Comparison of ENCODE assay signal across 1 cellular context in the genomic region with DNA sequence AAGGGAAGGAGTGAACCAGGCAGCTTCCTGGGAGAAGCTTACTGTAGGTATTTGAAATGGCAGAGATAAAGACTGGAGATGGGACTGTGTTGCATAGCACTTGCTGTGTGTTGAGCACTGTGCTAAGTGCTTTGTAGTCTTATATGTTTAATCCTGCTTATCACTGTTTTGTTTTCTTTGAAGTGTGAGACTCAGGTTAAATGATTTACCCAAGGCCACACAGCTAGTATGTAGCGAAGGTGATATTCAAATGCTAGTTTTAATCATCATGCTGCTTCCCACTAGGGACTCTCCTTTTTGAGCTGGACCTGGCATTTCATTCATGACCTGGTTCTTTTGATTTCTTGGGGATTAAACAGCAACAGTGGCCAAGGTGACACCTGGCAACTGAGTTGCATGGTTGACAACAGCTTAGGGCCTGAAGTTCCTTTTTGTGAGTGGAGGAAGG.
A peak's percentile ranks its signal among the peaks of the same experiment; 100 is the strongest.
TF ChIP-seq lines count a peak whose summit lies in the region.

No MANE protein-coding gene starts in this region.

TF ChIP-seq in HepG2, 621 proteins besides CTCF, POLR2A, EP300 and RAD21 (continued from another document and continues in another):
- TF ChIP-seq SOX5 (CRISPR knock-in tag; IDR thresholded peaks at IDR 0.05; ENCODE audit: borderline replicate concordance) (peak; percentile 58; the same call in 1 of the 2 replicates), ZNF530 (CRISPR knock-in tag; IDR thresholded peaks at IDR 0.05; ENCODE audit: low read depth) (no peak), ZNF749 (CRISPR knock-in tag; IDR thresholded peaks at IDR 0.05; ENCODE audit: borderline replicate concordance) (no peak), YEATS4 (CRISPR knock-in tag; IDR thresholded peaks at IDR 0.05; ENCODE audit: borderline replicate concordance) (no peak), ZNF598 (CRISPR knock-in tag; IDR thresholded peaks at IDR 0.05; ENCODE audit: borderline replicate concordance) (no peak), STAT5B (CRISPR knock-in tag; IDR thresholded peaks at IDR 0.05) (no peak), ZNF563 (CRISPR knock-in tag; IDR thresholded peaks at IDR 0.05) (no peak), NCOA2 (CRISPR knock-in tag; IDR thresholded peaks at IDR 0.05) (peak; percentile 59), FOXM1 (CRISPR knock-in tag; IDR thresholded peaks at IDR 0.05) (no peak), ZNF230 (CRISPR knock-in tag; IDR thresholded peaks at IDR 0.05) (no peak), NFKB2 (CRISPR knock-in tag; IDR thresholded peaks at IDR 0.05; ENCODE audit: borderline replicate concordance) (no peak), THYN1 (CRISPR knock-in tag; IDR thresholded peaks at IDR 0.05; ENCODE audit: borderline replicate concordance, low read depth) (no peak), RFX5 (IDR thresholded peaks at IDR 0.05; ENCODE audit: low read depth, low read length) (no peak), HOXA5 (CRISPR knock-in tag; IDR thresholded peaks at IDR 0.05) (no peak), SP1 (IDR thresholded peaks at IDR 0.05) (no peak), SP1 (CRISPR knock-in tag; IDR thresholded peaks at IDR 0.05) (no peak), RCOR2 (CRISPR knock-in tag; IDR thresholded peaks at IDR 0.05) (0 out of 2 replicates have a peak, but pooled peaks have one; percentile 27), ZNF572 (CRISPR knock-in tag; IDR thresholded peaks at IDR 0.05) (no peak), ZNF816 (CRISPR knock-in tag; IDR thresholded peaks at IDR 0.05; ENCODE audit: borderline replicate concordance) (no peak), TOE1 (CRISPR knock-in tag; IDR thresholded peaks at IDR 0.05) (no peak), MAFG (CRISPR knock-in tag; IDR thresholded peaks at IDR 0.05) (no peak), ZC3H13 (CRISPR knock-in tag; IDR thresholded peaks at IDR 0.05) (no peak), SIX4 (CRISPR knock-in tag; IDR thresholded peaks at IDR 0.05) (no peak), ZNF607 (CRISPR knock-in tag; IDR thresholded peaks at IDR 0.05; ENCODE audit: borderline replicate concordance) (no peak), KAT2B (IDR thresholded peaks at IDR 0.05; ENCODE audit: borderline replicate concordance, low read depth, low read length) (no peak), ZNF547 (CRISPR knock-in tag; IDR thresholded peaks at IDR 0.05) (no peak), PHF5A (CRISPR knock-in tag; IDR thresholded peaks at IDR 0.05; ENCODE audit: low read depth, unreplicated experiment) (no peak), RBFOX2 (IDR thresholded peaks at IDR 0.05; ENCODE audit: low read depth, low read length) (peak; percentile 47; the same call in 1 of the 2 replicates), MXD4 (CRISPR knock-in tag; IDR thresholded peaks at IDR 0.05) (no peak), ZNF225 (CRISPR knock-in tag; IDR thresholded peaks at IDR 0.05) (no peak), SUZ12 (IDR thresholded peaks at IDR 0.05; ENCODE audit: low read depth, low read length) (no peak), ELF3 (CRISPR knock-in tag; IDR thresholded peaks at IDR 0.05) (0 out of 2 replicates have a peak, but pooled peaks have one; percentile 23)
- TF ChIP-seq, protein P1, sequence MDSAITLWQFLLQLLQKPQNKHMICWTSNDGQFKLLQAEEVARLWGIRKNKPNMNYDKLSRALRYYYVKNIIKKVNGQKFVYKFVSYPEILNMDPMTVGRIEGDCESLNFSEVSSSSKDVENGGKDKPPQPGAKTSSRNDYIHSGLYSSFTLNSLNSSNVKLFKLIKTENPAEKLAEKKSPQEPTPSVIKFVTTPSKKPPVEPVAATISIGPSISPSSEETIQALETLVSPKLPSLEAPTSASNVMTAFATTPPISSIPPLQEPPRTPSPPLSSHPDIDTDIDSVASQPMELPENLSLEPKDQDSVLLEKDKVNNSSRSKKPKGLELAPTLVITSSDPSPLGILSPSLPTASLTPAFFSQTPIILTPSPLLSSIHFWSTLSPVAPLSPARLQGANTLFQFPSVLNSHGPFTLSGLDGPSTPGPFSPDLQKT (CRISPR knock-in tag; IDR thresholded peaks at IDR 0.05; ENCODE audit: borderline replicate concordance), result no peak
- TF ChIP-seq, protein P2, sequence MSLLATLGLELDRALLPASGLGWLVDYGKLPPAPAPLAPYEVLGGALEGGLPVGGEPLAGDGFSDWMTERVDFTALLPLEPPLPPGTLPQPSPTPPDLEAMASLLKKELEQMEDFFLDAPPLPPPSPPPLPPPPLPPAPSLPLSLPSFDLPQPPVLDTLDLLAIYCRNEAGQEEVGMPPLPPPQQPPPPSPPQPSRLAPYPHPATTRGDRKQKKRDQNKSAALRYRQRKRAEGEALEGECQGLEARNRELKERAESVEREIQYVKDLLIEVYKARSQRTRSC (CRISPR knock-in tag; IDR thresholded peaks at IDR 0.05; ENCODE audit: low read depth), result no peak
- TF ChIP-seq, protein P3, sequence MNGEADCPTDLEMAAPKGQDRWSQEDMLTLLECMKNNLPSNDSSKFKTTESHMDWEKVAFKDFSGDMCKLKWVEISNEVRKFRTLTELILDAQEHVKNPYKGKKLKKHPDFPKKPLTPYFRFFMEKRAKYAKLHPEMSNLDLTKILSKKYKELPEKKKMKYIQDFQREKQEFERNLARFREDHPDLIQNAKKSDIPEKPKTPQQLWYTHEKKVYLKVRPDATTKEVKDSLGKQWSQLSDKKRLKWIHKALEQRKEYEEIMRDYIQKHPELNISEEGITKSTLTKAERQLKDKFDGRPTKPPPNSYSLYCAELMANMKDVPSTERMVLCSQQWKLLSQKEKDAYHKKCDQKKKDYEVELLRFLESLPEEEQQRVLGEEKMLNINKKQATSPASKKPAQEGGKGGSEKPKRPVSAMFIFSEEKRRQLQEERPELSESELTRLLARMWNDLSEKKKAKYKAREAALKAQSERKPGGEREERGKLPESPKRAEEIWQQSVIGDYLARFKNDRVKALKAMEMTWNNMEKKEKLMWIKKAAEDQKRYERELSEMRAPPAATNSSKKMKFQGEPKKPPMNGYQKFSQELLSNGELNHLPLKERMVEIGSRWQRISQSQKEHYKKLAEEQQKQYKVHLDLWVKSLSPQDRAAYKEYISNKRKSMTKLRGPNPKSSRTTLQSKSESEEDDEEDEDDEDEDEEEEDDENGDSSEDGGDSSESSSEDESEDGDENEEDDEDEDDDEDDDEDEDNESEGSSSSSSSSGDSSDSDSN (CRISPR knock-in tag; IDR thresholded peaks at IDR 0.05), result no peak
- TF ChIP-seq, protein P4, sequence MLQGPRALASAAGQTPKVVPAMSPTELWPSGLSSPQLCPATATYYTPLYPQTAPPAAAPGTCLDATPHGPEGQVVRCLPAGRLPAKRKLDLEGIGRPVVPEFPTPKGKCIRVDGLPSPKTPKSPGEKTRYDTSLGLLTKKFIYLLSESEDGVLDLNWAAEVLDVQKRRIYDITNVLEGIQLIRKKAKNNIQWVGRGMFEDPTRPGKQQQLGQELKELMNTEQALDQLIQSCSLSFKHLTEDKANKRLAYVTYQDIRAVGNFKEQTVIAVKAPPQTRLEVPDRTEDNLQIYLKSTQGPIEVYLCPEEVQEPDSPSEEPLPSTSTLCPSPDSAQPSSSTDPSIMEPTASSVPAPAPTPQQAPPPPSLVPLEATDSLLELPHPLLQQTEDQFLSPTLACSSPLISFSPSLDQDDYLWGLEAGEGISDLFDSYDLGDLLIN (CRISPR knock-in tag; IDR thresholded peaks at IDR 0.05; ENCODE audit: borderline replicate concordance), result no peak
- TF ChIP-seq, protein P5, sequence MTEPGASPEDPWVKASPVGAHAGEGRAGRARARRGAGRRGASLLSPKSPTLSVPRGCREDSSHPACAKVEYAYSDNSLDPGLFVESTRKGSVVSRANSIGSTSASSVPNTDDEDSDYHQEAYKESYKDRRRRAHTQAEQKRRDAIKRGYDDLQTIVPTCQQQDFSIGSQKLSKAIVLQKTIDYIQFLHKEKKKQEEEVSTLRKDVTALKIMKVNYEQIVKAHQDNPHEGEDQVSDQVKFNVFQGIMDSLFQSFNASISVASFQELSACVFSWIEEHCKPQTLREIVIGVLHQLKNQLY (CRISPR knock-in tag; IDR thresholded peaks at IDR 0.05), result no peak
- TF ChIP-seq, protein P6, sequence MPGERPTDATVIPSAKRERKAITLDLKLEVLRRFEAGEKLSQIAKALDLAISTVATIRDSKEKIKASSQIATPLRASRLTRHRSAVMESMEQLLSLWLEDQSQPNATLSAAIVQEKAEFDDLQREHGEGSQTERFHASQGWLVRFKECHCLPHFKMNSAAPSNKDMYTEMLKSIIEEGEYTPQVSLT (CRISPR knock-in tag; IDR thresholded peaks at IDR 0.05; ENCODE audit: borderline replicate concordance, low read depth), result no peak
- TF ChIP-seq, protein P7, sequence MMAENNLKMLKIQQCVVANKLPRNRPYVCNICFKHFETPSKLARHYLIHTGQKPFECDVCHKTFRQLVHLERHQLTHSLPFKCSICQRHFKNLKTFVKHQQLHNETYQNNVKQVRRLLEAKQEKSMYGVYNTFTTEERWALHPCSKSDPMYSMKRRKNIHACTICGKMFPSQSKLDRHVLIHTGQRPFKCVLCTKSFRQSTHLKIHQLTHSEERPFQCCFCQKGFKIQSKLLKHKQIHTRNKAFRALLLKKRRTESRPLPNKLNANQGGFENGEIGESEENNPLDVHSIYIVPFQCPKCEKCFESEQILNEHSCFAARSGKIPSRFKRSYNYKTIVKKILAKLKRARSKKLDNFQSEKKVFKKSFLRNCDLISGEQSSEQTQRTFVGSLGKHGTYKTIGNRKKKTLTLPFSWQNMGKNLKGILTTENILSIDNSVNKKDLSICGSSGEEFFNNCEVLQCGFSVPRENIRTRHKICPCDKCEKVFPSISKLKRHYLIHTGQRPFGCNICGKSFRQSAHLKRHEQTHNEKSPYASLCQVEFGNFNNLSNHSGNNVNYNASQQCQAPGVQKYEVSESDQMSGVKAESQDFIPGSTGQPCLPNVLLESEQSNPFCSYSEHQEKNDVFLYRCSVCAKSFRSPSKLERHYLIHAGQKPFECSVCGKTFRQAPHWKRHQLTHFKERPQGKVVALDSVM (CRISPR knock-in tag; IDR thresholded peaks at IDR 0.05), result no peak
- TF ChIP-seq, protein P8, sequence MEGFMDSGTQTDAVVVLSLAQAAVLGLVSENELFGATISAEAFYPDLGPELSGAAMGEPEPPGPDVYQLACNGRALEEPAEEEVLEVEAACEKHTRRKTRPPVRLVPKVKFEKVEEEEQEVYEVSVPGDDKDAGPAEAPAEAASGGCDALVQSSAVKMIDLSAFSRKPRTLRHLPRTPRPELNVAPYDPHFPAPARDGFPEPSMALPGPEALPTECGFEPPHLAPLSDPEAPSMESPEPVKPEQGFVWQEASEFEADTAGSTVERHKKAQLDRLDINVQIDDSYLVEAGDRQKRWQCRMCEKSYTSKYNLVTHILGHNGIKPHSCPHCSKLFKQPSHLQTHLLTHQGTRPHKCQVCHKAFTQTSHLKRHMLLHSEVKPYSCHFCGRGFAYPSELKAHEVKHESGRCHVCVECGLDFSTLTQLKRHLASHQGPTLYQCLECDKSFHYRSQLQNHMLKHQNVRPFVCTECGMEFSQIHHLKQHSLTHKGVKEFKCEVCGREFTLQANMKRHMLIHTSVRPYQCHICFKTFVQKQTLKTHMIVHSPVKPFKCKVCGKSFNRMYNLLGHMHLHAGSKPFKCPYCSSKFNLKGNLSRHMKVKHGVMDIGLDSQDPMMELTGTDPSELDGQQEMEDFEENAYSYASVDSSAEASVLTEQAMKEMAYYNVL (CRISPR knock-in tag; IDR thresholded peaks at IDR 0.05; ENCODE audit: borderline replicate concordance), result 0 out of 2 replicates have a peak, but pooled peaks have one; percentile 43
- TF ChIP-seq, protein P9, sequence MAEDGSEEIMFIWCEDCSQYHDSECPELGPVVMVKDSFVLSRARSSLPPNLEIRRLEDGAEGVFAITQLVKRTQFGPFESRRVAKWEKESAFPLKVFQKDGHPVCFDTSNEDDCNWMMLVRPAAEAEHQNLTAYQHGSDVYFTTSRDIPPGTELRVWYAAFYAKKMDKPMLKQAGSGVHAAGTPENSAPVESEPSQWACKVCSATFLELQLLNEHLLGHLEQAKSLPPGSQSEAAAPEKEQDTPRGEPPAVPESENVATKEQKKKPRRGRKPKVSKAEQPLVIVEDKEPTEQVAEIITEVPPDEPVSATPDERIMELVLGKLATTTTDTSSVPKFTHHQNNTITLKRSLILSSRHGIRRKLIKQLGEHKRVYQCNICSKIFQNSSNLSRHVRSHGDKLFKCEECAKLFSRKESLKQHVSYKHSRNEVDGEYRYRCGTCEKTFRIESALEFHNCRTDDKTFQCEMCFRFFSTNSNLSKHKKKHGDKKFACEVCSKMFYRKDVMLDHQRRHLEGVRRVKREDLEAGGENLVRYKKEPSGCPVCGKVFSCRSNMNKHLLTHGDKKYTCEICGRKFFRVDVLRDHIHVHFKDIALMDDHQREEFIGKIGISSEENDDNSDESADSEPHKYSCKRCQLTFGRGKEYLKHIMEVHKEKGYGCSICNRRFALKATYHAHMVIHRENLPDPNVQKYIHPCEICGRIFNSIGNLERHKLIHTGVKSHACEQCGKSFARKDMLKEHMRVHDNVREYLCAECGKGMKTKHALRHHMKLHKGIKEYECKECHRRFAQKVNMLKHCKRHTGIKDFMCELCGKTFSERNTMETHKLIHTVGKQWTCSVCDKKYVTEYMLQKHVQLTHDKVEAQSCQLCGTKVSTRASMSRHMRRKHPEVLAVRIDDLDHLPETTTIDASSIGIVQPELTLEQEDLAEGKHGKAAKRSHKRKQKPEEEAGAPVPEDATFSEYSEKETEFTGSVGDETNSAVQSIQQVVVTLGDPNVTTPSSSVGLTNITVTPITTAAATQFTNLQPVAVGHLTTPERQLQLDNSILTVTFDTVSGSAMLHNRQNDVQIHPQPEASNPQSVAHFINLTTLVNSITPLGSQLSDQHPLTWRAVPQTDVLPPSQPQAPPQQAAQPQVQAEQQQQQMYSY (CRISPR knock-in tag; IDR thresholded peaks at IDR 0.05), result no peak
- TF ChIP-seq, protein P10, sequence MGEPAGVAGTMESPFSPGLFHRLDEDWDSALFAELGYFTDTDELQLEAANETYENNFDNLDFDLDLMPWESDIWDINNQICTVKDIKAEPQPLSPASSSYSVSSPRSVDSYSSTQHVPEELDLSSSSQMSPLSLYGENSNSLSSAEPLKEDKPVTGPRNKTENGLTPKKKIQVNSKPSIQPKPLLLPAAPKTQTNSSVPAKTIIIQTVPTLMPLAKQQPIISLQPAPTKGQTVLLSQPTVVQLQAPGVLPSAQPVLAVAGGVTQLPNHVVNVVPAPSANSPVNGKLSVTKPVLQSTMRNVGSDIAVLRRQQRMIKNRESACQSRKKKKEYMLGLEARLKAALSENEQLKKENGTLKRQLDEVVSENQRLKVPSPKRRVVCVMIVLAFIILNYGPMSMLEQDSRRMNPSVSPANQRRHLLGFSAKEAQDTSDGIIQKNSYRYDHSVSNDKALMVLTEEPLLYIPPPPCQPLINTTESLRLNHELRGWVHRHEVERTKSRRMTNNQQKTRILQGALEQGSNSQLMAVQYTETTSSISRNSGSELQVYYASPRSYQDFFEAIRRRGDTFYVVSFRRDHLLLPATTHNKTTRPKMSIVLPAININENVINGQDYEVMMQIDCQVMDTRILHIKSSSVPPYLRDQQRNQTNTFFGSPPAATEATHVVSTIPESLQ (CRISPR knock-in tag; conservative IDR thresholded peaks at IDR 0.05), result no peak
- TF ChIP-seq, protein P11, sequence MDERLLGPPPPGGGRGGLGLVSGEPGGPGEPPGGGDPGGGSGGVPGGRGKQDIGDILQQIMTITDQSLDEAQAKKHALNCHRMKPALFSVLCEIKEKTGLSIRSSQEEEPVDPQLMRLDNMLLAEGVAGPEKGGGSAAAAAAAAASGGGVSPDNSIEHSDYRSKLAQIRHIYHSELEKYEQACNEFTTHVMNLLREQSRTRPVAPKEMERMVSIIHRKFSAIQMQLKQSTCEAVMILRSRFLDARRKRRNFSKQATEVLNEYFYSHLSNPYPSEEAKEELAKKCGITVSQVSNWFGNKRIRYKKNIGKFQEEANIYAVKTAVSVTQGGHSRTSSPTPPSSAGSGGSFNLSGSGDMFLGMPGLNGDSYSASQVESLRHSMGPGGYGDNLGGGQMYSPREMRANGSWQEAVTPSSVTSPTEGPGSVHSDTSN (CRISPR knock-in tag; IDR thresholded peaks at IDR 0.05), result no peak
